In the genomic region with DNA sequence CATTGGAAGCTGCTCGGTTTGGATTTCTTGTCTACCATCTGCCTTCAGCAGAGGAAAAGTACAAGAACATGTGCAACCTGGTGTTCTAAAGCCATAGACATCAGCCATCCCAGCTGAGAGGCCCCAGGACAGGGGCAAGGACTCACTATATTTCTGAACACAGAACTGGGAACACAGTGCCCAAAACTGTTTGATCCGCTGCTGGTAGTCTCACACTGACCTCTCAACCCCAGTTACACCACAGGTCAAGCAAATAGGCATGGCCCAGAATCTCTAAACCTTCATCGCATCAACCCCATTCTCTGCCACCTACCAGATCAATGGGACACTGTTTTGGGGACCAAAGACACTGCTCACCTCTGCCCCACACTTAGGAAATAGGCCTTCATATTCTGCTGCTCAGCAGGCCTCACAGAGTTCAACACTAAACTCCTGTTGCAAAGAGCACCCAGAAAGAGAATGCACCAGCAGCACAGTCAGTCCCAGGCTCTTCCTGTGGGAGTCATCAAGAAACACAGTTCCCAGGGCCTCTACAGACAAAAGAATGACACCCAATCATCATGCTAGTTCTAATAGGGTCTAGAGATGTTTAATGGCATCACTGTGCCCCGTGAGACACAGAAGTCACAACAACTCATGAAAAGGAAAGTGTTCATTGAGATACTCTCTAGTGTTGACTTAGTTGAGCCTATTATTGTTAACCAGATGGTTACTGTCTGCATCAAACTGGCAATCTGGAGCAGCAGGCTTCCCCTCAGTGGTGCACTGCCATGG, we compare ENCODE assay signal across 10 cellular contexts. TPM values are rescaled to one million over a fixed set of nuclear protein-coding genes. Genes with fewer than 3 reads are reported as not detected.
A peak's percentile ranks its signal among the peaks of the same experiment; 100 is the strongest.
DNase-seq lines count a peak whose midpoint lies in the region; ATAC-seq, FAIRE-seq and TF ChIP-seq lines count a peak whose summit lies in the region.
"Had no signal": no experiment of that assay in that cellular context is flagged by ENCODE, and none has a peak within 500 bp of the region (broad histone marks: within the 10 kb centered on the region; RNA-seq: fewer than 3 reads in every experiment).

No MANE protein-coding gene starts in this region.

- H3K36me3 ChIP-seq in left ventricle myocardium inferior (no peaks in the 10 kb centered on the region), PC-9 (ENCODE audit: low read depth) (no peaks in the 10 kb centered on the region), keratinocyte (ENCODE audit: control insufficient read depth in 2 of 2, extremely low read depth in 1 of 2, insufficient read depth in 2 of 2, low read length in 2 of 2) (no peaks in the 10 kb centered on the region), uterus (no peaks in the 10 kb centered on the region)

- ATAC-seq in Right ventricle myocardium inferior, result no peak
- no peak for ATAC-seq in GM21723 (IDR thresholded peaks at IDR 0.05; ENCODE audit: unreplicated experiment)

- H3K9me2 ChIP-seq in PC-9 (ENCODE audit: insufficient read depth), result no peaks in the 10 kb centered on the region

- H3K79me2 ChIP-seq in PC-9 (ENCODE audit: low read depth), result no peaks in the 10 kb centered on the region
- no peaks in the 10 kb centered on the region for H3K79me2 ChIP-seq in keratinocyte (ENCODE audit: control insufficient read depth, insufficient read depth, low read length)

- H4K20me1 ChIP-seq in PC-9 (ENCODE audit: insufficient read depth) (no peaks in the 10 kb centered on the region), keratinocyte (ENCODE audit: control insufficient read depth, extremely low read depth, insufficient read depth, low read length) (no peaks in the 10 kb centered on the region)

- no peak for FAIRE-seq in keratinocyte (lab: Jason Lieb, UNC)

- POLR2A ChIA-PET in PC-9 (lab: Charles Lee; ENCODE audit: unreplicated experiment), result no interaction called here

- H3K27ac ChIP-seq in left ventricle myocardium inferior (replicated peaks) (peak overlapping the region; percentile 84), PC-9 (no peak overlapping the region), keratinocyte (ENCODE audit: control insufficient read depth, insufficient read depth, low read length) (no peak overlapping the region), uterus (peak overlapping the region; percentile 59 to 70)

- H3K27me3 ChIP-seq in left ventricle myocardium inferior (ENCODE audit: low read depth) (no peaks in the 10 kb centered on the region), PC-9 (ENCODE audit: insufficient read depth, low read depth) (no peaks in the 10 kb centered on the region), keratinocyte (ENCODE audit: control insufficient read depth, extremely low read depth, insufficient read depth, low read length) (no peaks in the 10 kb centered on the region), uterus (no peaks in the 10 kb centered on the region)

- no peak for DNase-seq in left ventricle myocardium inferior
- DNase-seq in Right ventricle myocardium inferior (ENCODE audit: missing footprints), result no peak
- DNase-seq in PC-9, result no peak
- no peak for DNase-seq in keratinocyte (ENCODE audit: low read depth, low spot score)
- DNase-seq in uterus, result no peak
- no peak for DNase-seq in middle frontal gyrus (ENCODE audit: extremely low spot score, low spot score)
- DNase-seq in NAMALWA (ENCODE audit: low spot score), result no peak
- DNase-seq: islet precursor cell, NCI-H226 had no signal

- H3K9me1 ChIP-seq in keratinocyte (ENCODE audit: control insufficient read depth, extremely low read depth, insufficient read depth, low read length), result peaks cover 2% of the 10 kb centered on the region

- dilution Hi-C loops in keratinocyte (cut with MboI; ENCODE audit: extremely low pct_ligation_motif_present, low sequenced_read_pairs), result no loop called here

- CTCF ChIA-PET in PC-9 (lab: Charles Lee), result no interaction called here

- intact Hi-C loops in left ventricle myocardium inferior (cut with micrococcal nuclease), result no loop called here
- intact Hi-C loops in Right ventricle myocardium inferior (cut with DNase I), result loop anchor here (5.0 kb wide), 1 partner anchor 37 kb away; no protein-coding TSS in a partner anchor
- intact Hi-C loops in PC-9 (cut with micrococcal nuclease; ENCODE audit: unreplicated experiment), result loop anchor here (10.0 kb wide), 2 partner anchors 409 to 929 kb away; no protein-coding TSS in a partner anchor
- intact Hi-C loops in uterus (cut with DNase I; ENCODE audit: low total_unique reads), result no loop called here

- TSS peak; percentile 12 for BruUV-seq in PC-9 (replicated peaks; lab: Mats Ljungman, UMichigan)

- H3F3A ChIP-seq in PC-9 (ENCODE audit: insufficient read depth, low read depth), result peaks cover 24% of the 10 kb centered on the region

- no peak overlapping the region for H2AFZ ChIP-seq in PC-9
- peak overlapping the region; percentile 95 for H2AFZ ChIP-seq in keratinocyte (ENCODE audit: control insufficient read depth, low read length)

- H3K9ac ChIP-seq in keratinocyte (ENCODE audit: control insufficient read depth, extremely low read depth, insufficient read depth, low read length), result no peak overlapping the region

- H3K4me3 ChIP-seq in left ventricle myocardium inferior, result peak overlapping the region; percentile 68
- H3K4me3 ChIP-seq in PC-9, result no peak overlapping the region
- no peak overlapping the region for H3K4me3 ChIP-seq in keratinocyte (ENCODE audit: control insufficient read depth in 2 of 3, extremely low read depth in 1 of 3, insufficient read depth in 2 of 3, low read depth in 1 of 3, low read length in 3 of 3)
- H3K4me3 ChIP-seq in uterus, result no peak overlapping the region

- TF ChIP-seq CTCF in left ventricle myocardium inferior (IDR thresholded peaks at IDR 0.05; ENCODE audit: borderline replicate concordance), result no peak
- no peak for TF ChIP-seq CTCF in PC-9 (conservative IDR thresholded peaks at IDR 0.05)
- no peak for TF ChIP-seq CTCF in keratinocyte (optimal IDR thresholded peaks at IDR 0.05 in 1 of 3, IDR thresholded peaks at IDR 0.05 in 1 of 3, conservative IDR thresholded peaks at IDR 0.05 in 1 of 3; ENCODE audit: extremely low read depth in 1 of 3, insufficient read depth in 2 of 3, low read length in 3 of 3)
- no peak for TF ChIP-seq CTCF in uterus (IDR thresholded peaks at IDR 0.05)

- TF ChIP-seq POLR2A in uterus (IDR thresholded peaks at IDR 0.05), result no peak

- H3K4me2 ChIP-seq in PC-9, result 0 out of 2 replicates have a peak overlapping the region, but pooled peaks have one; percentile 78
- peak overlapping the region; percentile 96 for H3K4me2 ChIP-seq in keratinocyte (ENCODE audit: control insufficient read depth, extremely low read depth, insufficient read depth, low read depth, low read length)

- H3K9me3 ChIP-seq in left ventricle myocardium inferior (replicated peaks) (no peaks in the 10 kb centered on the region), PC-9 (ENCODE audit: insufficient read depth, low read depth) (peaks cover 12% of the 10 kb centered on the region; the same call in 1 of the 2 replicates), keratinocyte (ENCODE audit: control insufficient read depth, low read depth, low read length) (no peaks in the 10 kb centered on the region), uterus (no peaks in the 10 kb centered on the region)

- H3K4me1 ChIP-seq in left ventricle myocardium inferior, result peaks cover 69% of the 10 kb centered on the region
- H3K4me1 ChIP-seq in PC-9 (replicated peaks; ENCODE audit: insufficient read depth), result peaks cover 52% of the 10 kb centered on the region
- H3K4me1 ChIP-seq in keratinocyte (ENCODE audit: control insufficient read depth, extremely low read depth, insufficient read depth, low read length), result peaks cover 23% of the 10 kb centered on the region
- peaks cover 0 to 6% of the 10 kb centered on the region in 2 donors for H3K4me1 ChIP-seq in uterus

RNA-seq across cellular contexts. Expression of a gene that starts 1.8 kb away (rescaled TPM):
- 26.3 TPM for total RNA-seq in left ventricle myocardium inferior
- 23.3 TPM for total RNA-seq in Right ventricle myocardium inferior
- total RNA-seq in PC-9 (2021), result 13.6 and 15.2 TPM in 2 replicates
- 1.5 to 3.3 TPM (median 2.5 TPM) in 3 replicates for polyA plus RNA-seq in keratinocyte
- 0.10 TPM for polyA plus RNA-seq in keratinocyte (2011; ENCODE audit: low read depth)
- polyA plus RNA-seq in keratinocyte (2011; cell fraction: cytosol; rRNA removed), result 0.66 and 0.70 TPM in 2 replicates
- polyA plus RNA-seq in keratinocyte (2011; cell fraction: nucleus; rRNA removed), result 6.9 and 8.7 TPM in 2 replicates
- polyA plus RNA-seq in keratinocyte (2012; ENCODE audit: low replicate concordance), result 0.79 and 1.7 TPM in 2 replicates
- 5.1 to 19.3 TPM (median 6.6 TPM) in 3 replicates for polyA minus RNA-seq in keratinocyte
- 6.7 TPM for polyA minus RNA-seq in keratinocyte (2011; cell fraction: cytosol; rRNA and poly(A)+ RNA removed)
- 2.7 and 7.4 TPM in 2 replicates for polyA minus RNA-seq in keratinocyte (2011; cell fraction: nucleus; rRNA and poly(A)+ RNA removed)
- 10 to 100 TPM in 2 of 4 donors, 1 to 10 TPM in 2; 3.1 to 21.8 (median 8.9) TPM for total RNA-seq in uterus

RNA-seq across cellular contexts. Expression of a gene that starts 20.1 kb away (rescaled TPM):
- 13.1 TPM for total RNA-seq in left ventricle myocardium inferior
- 12.1 TPM for total RNA-seq in Right ventricle myocardium inferior
- 27.8 and 32.2 TPM in 2 replicates for total RNA-seq in PC-9 (2021)
- 8.4 to 11.6 TPM (median 11.4 TPM) in 3 replicates for polyA plus RNA-seq in keratinocyte
- 5.8 TPM for polyA plus RNA-seq in keratinocyte (2011; ENCODE audit: low read depth)
- polyA plus RNA-seq in keratinocyte (2011; cell fraction: cytosol; rRNA removed), result 6.0 and 6.7 TPM in 2 replicates
- 7.3 TPM in 2 replicates for polyA plus RNA-seq in keratinocyte (2011; cell fraction: nucleus; rRNA removed)
- polyA plus RNA-seq in keratinocyte (2012; ENCODE audit: low replicate concordance), result 12.5 and 21.3 TPM in 2 replicates
- polyA minus RNA-seq in keratinocyte, result 3.9 to 5.0 TPM (median 4.8 TPM) in 3 replicates
- polyA minus RNA-seq in keratinocyte (2011; cell fraction: cytosol; rRNA and poly(A)+ RNA removed), result 23.2 TPM
- 4.3 and 7.1 TPM in 2 replicates for polyA minus RNA-seq in keratinocyte (2011; cell fraction: nucleus; rRNA and poly(A)+ RNA removed)
- 10 to 100 TPM in 2 of 4 donors, 1 to 10 TPM in 2; 5.9 to 44.7 (median 21.0) TPM for total RNA-seq in uterus

Comparison
In these comparisons a context has a peak if more than half of its experiments do, and no peak if none do; other contexts are left out.
1. intact Hi-C loops: an anchor here in Right ventricle myocardium inferior (5.0 kb wide) and PC-9 (10.0 kb wide); none called in left ventricle myocardium inferior and uterus.
2. H3K27ac ChIP-seq: peak in left ventricle myocardium inferior (single experiment) and uterus (2 of 2); none in PC-9 (single experiment) and keratinocyte (single experiment).